30 cellular contexts compared by ENCODE assay signal in genomic region chr5:135937245-135937644, GRCh38. TPM values are rescaled to one million over a fixed set of nuclear protein-coding genes. Genes with fewer than 3 reads are reported as not detected.
DNase-seq lines count a peak whose midpoint lies in the region; ATAC-seq, FAIRE-seq and TF ChIP-seq lines count a peak whose summit lies in the region.
"Had no signal": no experiment of that assay in that cellular context is flagged by ENCODE, and none has a peak within 500 bp of the region (broad histone marks: within the 10 kb centered on the region; RNA-seq: fewer than 3 reads in every experiment).

No MANE protein-coding gene starts in this region.

- H3K27ac ChIP-seq in HepG2 (ENCODE audit: extremely low read length, insufficient read depth, low read length) (no peak overlapping the region), right lobe of liver (no peak overlapping the region), K562 (ENCODE audit: extremely low read depth, low read depth, low read length) (no peak overlapping the region)
- H3K27ac ChIP-seq: 22Rv1, BLaER1 had no signal

- POLR2A ChIA-PET in HepG2 (lab: Yijun Ruan, JAX) (no interaction called here), K562 (lab: Yijun Ruan, JAX) (interaction anchor here (1.0 kb wide), 1 partner anchor 309 kb away, joined by 3 read pairs; no protein-coding TSS in a partner anchor)

- H4K20me1 ChIP-seq in HepG2 (ENCODE audit: insufficient read depth, low read length) = no peaks in the 10 kb centered on the region
- H4K20me1 ChIP-seq in K562 (replicated peaks; ENCODE audit: control insufficient read depth, insufficient read depth, low read length) = no peaks in the 10 kb centered on the region
- H4K20me1 ChIP-seq: BLaER1 had no signal

- TF ChIP-seq RAD21 in HepG2 (CRISPR knock-in tag; IDR thresholded peaks at IDR 0.05) (no peak), K562 (CRISPR knock-in tag; conservative IDR thresholded peaks at IDR 0.05 in 1 of 2, IDR thresholded peaks at IDR 0.05 in 1 of 2) (no peak)

- no peak overlapping the region for H3K4me2 ChIP-seq in HepG2 (ENCODE audit: low read depth, low read length)
- H3K4me2 ChIP-seq in K562 (ENCODE audit: insufficient read depth, low read length) = no peak overlapping the region
- H3K4me2 ChIP-seq: BLaER1 had no signal

- H3K27me3 ChIP-seq in HepG2 (ENCODE audit: control insufficient read depth in 1 of 2, insufficient read depth in 2 of 2, low read length in 2 of 2) (no peaks in the 10 kb centered on the region), right lobe of liver (no peaks in the 10 kb centered on the region), K562 (ENCODE audit: control insufficient read depth in 2 of 2, insufficient read depth in 2 of 2, low read length in 2 of 2) (peaks cover 0 to 5% of the 10 kb centered on the region in 2 experiments; a peak in 3 of 5 replicates)
- H3K27me3 ChIP-seq: BLaER1 had no signal

- H3K9me1 ChIP-seq in K562 (ENCODE audit: control insufficient read depth, insufficient read depth, low read length) = no peaks in the 10 kb centered on the region

- FAIRE-seq in HepG2 (lab: Jason Lieb, UNC) = no peak
- FAIRE-seq in K562 (lab: Jason Lieb, UNC) = no peak
- FAIRE-seq: GM12878, GM12892, GM18507 had no signal

- WGBS in HepG2 (ENCODE audit: low lambda C conversion rate) = 94% methylated on average over 5 of the region's 5 CpGs
- WGBS in right lobe of liver (ENCODE audit: insufficient coverage, low coverage, low lambda C conversion rate, missing lambda C conversion rate) = 72% methylated on average over 5 of the region's 5 CpGs
- 2% methylated on average over 5 of the region's 5 CpGs for WGBS in K562 (ENCODE audit: insufficient coverage, low coverage, missing lambda C conversion rate)

- in situ Hi-C loops in HepG2 (cut with HindIII; ENCODE audit: extremely low pct_ligation_motif_present, low pct_unique_long_range_greater_than_20kb) (no loop called here), K562 (cut with MboI) (no loop called here)

- DNase-seq in HepG2 (ENCODE audit: low spot score) (no peak), right lobe of liver (no peak), K562 (ENCODE audit: extremely low read depth in 1 of 4, low spot score in 3 of 4) (no peak), T-helper 1 cell (no peak)
- DNase-seq: ACHN; BE2C; C1 segment of cervical spinal cord; CD4-positive, alpha-beta memory T cell; CD4-positive, CD25-positive, alpha-beta regulatory T cell; CD8-positive, alpha-beta memory T cell; COR-L47; DMS 273 treated with DMSO at 0.1 percent for 48 hours; DMS153; DMS53; DMS79; DND-41; EL; GDM1 had no signal

- H3K36me3 ChIP-seq in HepG2 (replicated peaks in 1 of 2; ENCODE audit: control insufficient read depth in 1 of 2, insufficient read depth in 2 of 2, low read length in 2 of 2) = peaks cover 6 to 27% of the 10 kb centered on the region in 2 experiments; a peak in 3 of 5 replicates
- no peaks in the 10 kb centered on the region for H3K36me3 ChIP-seq in right lobe of liver
- no peaks in the 10 kb centered on the region for H3K36me3 ChIP-seq in K562 (ENCODE audit: control insufficient read depth, insufficient read depth, low read length)
- H3K36me3 ChIP-seq: BE2C, BLaER1 had no signal

- CTCF ChIA-PET in HepG2 (lab: Yijun Ruan, JAX; ENCODE audit: low intra/inter-chr PET ratio, low total read pairs) (no interaction called here), K562 (lab: Yijun Ruan, JAX; ENCODE audit: low intra/inter-chr PET ratio) (no interaction called here)

- no peak for TF ChIP-seq EP300 in HepG2 (IDR thresholded peaks at IDR 0.05; ENCODE audit: low read depth in 2 of 2, low read length in 2 of 2)
- no peak for TF ChIP-seq EP300 in HepG2 (CRISPR knock-in tag; IDR thresholded peaks at IDR 0.05; ENCODE audit: borderline replicate concordance)
- no peak for TF ChIP-seq EP300 in K562 (IDR thresholded peaks at IDR 0.05; ENCODE audit: low read length)

- peaks cover 7% of the 10 kb centered on the region for H3K4me1 ChIP-seq in HepG2 (ENCODE audit: insufficient read depth, low read length)
- no peaks in the 10 kb centered on the region for H3K4me1 ChIP-seq in right lobe of liver
- H3K4me1 ChIP-seq in K562 (replicated peaks in 1 of 2; ENCODE audit: control insufficient read depth in 2 of 2, insufficient read depth in 2 of 2, low read length in 2 of 2) = no peaks in the 10 kb centered on the region
- H3K4me1 ChIP-seq: BE2C, BLaER1 had no signal

- TF ChIP-seq CTCF in HepG2 (CRISPR knock-in tag; IDR thresholded peaks at IDR 0.05) = no peak
- TF ChIP-seq CTCF in right lobe of liver (IDR thresholded peaks at IDR 0.05) = no peak
- TF ChIP-seq CTCF in K562 (IDR thresholded peaks at IDR 0.05 in 2 of 3, conservative IDR thresholded peaks at IDR 0.05 in 1 of 3; ENCODE audit: insufficient read depth in 2 of 3, low read depth in 1 of 3, low read length in 3 of 3) = no peak

- peaks cover 4% of the 10 kb centered on the region for H3K79me2 ChIP-seq in HepG2 (ENCODE audit: insufficient read depth, low read length)
- no peaks in the 10 kb centered on the region for H3K79me2 ChIP-seq in K562 (ENCODE audit: control insufficient read depth, insufficient read depth, low read length)

- intact Hi-C loops in HepG2 (cut with micrococcal nuclease; ENCODE audit: unreplicated experiment) (no loop called here), right lobe of liver (cut with DNase I) (no loop called here), K562 (cut with micrococcal nuclease) (no loop called here)

- H2AFZ ChIP-seq in HepG2 (ENCODE audit: low read length) (no peak overlapping the region), K562 (ENCODE audit: low read depth, low read length) (no peak overlapping the region)

- H3K4me3 ChIP-seq in HepG2 (replicated peaks in 1 of 3; ENCODE audit: insufficient read depth in 1 of 3, low read depth in 2 of 3, low read length in 3 of 3) = no peak overlapping the region
- no peak overlapping the region for H3K4me3 ChIP-seq in right lobe of liver
- no peak overlapping the region for H3K4me3 ChIP-seq in K562
- H3K4me3 ChIP-seq: BLaER1, GM12878 had no signal

- H3K9me3 ChIP-seq in HepG2 (ENCODE audit: low read length) (no peaks in the 10 kb centered on the region), right lobe of liver (no peaks in the 10 kb centered on the region), K562 (replicated peaks; ENCODE audit: control insufficient read depth, insufficient read depth, low read depth, low read length) (no peaks in the 10 kb centered on the region)
- H3K9me3 ChIP-seq: BE2C, BLaER1 had no signal

- no peak overlapping the region for H3K9ac ChIP-seq in HepG2 (ENCODE audit: insufficient read depth, low read depth, low read length)
- no peak overlapping the region for H3K9ac ChIP-seq in K562 (ENCODE audit: insufficient read depth in 1 of 2, low read depth in 2 of 2, low read length in 2 of 2)
- H3K9ac ChIP-seq: BLaER1 had no signal

- ATAC-seq in HepG2 (no peak), right lobe of liver (no peak), K562 (no peak), HG03565 (IDR thresholded peaks at IDR 0.05; ENCODE audit: unreplicated experiment) (no peak)
- ATAC-seq: GM12878 had no signal

- BruUV-seq in HepG2 (replicated peaks; lab: Mats Ljungman, UMichigan) = no TSS peak
- BruUV-seq in K562 (replicated peaks; lab: Mats Ljungman, UMichigan) = no TSS peak

- TF ChIP-seq POLR2A in HepG2 (IDR thresholded peaks at IDR 0.05; ENCODE audit: insufficient read depth in 1 of 2, low read depth in 2 of 2, low read length in 2 of 2) (no peak), right lobe of liver (IDR thresholded peaks at IDR 0.05) (no peak), K562 (conservative IDR thresholded peaks at IDR 0.05) (no peak)

RNA-seq across cellular contexts. Expression of gene LECT2, which starts 17.5 kb away (rescaled TPM):
- total RNA-seq in HepG2 (2016; rRNA removed; fragmentation: Illumina TruSeq; extraction: Trizol) (not detected in 2 replicates), right lobe of liver (10 to 100 TPM in 5 of 6 experiments, 1 to 10 TPM in 1; 6.0 to 66.7 (median 43.7) TPM), K562 (2014; rRNA removed) (not detected in 2 replicates), K562 (2014; rRNA removed; fragmentation: Illumina TruSeq; extraction: Trizol) (not detected in 2 replicates), K562 (2015; rRNA removed; fragmentation: Illumina TruSeq; extraction: Trizol) (not detected in 2 replicates), K562 (2021) (not detected in 2 replicates)
- not detected in 2 replicates for total RNA-seq in HepG2 (2016; cell fraction: cytosol; rRNA removed; fragmentation: Illumina TruSeq; extraction: Trizol; ENCODE audit: low read depth)
- total RNA-seq in HepG2 (2016; cell fraction: insoluble cytoplasmic fraction; rRNA removed; fragmentation: Illumina TruSeq; extraction: Trizol) = 0.11 and 0.27 TPM in 2 replicates
- not detected in 2 replicates for total RNA-seq in HepG2 (2016; cell fraction: membrane; rRNA removed; fragmentation: Illumina TruSeq; extraction: Trizol)
- total RNA-seq in HepG2 (2016; cell fraction: nucleus; rRNA removed; fragmentation: Illumina TruSeq; extraction: Trizol) = not detected in 2 replicates
- polyA plus RNA-seq in HepG2 (2011; rRNA removed) (not detected in 2 replicates), K562 (2011; rRNA removed) (not detected in 2 replicates), K562 (2014; fragmentation: Illumina TruSeq; extraction: Trizol) (not detected in 2 replicates), K562 (2014; fragmentation: Nextera tagmentation; extraction: Ambion mirVana) (not detected), K562 (2014; rRNA removed) (not detected in 2 replicates)
- not detected in 2 replicates for polyA plus RNA-seq in HepG2 (2011; cell fraction: cytosol; rRNA removed)
- 0.26 TPM in 1 of 2 replicates, not detected in the other for polyA plus RNA-seq in HepG2 (2011; cell fraction: nucleus; rRNA removed)
- 1.2 and 1.7 TPM in 2 replicates for polyA plus RNA-seq in HepG2 (2012)
- polyA plus RNA-seq in HepG2 (2016; cell fraction: cytosol; fragmentation: Illumina TruSeq; extraction: Trizol; ENCODE audit: low read depth) = not detected in 2 replicates
- polyA plus RNA-seq in HepG2 (2016; cell fraction: insoluble cytoplasmic fraction; fragmentation: Illumina TruSeq; extraction: Trizol; ENCODE audit: low read depth) = not detected in 2 replicates
- not detected in 2 replicates for polyA plus RNA-seq in HepG2 (2016; cell fraction: membrane; fragmentation: Illumina TruSeq; extraction: Trizol; ENCODE audit: low read depth)
- polyA plus RNA-seq in HepG2 (2016; cell fraction: nucleus; fragmentation: Illumina TruSeq; extraction: Trizol; ENCODE audit: insufficient read depth, low read depth) = not detected in 2 replicates
- polyA minus RNA-seq in HepG2 (2011; rRNA and poly(A)+ RNA removed; ENCODE audit: low replicate concordance) = not detected in 2 replicates
- not detected in 2 replicates for polyA minus RNA-seq in HepG2 (2011; cell fraction: cytosol; rRNA and poly(A)+ RNA removed)
- polyA minus RNA-seq in HepG2 (2011; cell fraction: nucleus; rRNA and poly(A)+ RNA removed) = not detected in 2 replicates
- total RNA-seq in K562 (2011; cell fraction: chromatin; rRNA removed; ENCODE audit: low replicate concordance) = not detected in 2 replicates
- not detected in 2 replicates for total RNA-seq in K562 (2011; cell fraction: nucleolus; rRNA removed)
- not detected in 2 replicates for total RNA-seq in K562 (2011; cell fraction: nucleoplasm; rRNA removed)
- not detected in 2 replicates for polyA plus RNA-seq in K562 (2011; cell fraction: cytosol; rRNA removed)
- not detected in 2 replicates for polyA plus RNA-seq in K562 (2011; cell fraction: nucleus; rRNA removed)
- polyA plus RNA-seq in K562 (2012) = not detected in 2 replicates
- not detected in 2 replicates for polyA minus RNA-seq in K562 (2011; rRNA and poly(A)+ RNA removed)
- polyA minus RNA-seq in K562 (2011; cell fraction: cytosol; rRNA and poly(A)+ RNA removed) = not detected in 2 replicates
- not detected in 2 replicates for polyA minus RNA-seq in K562 (2011; cell fraction: nucleus; rRNA and poly(A)+ RNA removed)
- total RNA-seq: A172; A673; CD4-positive, alpha-beta memory T cell; CD4-positive, CD25-positive, alpha-beta regulatory T cell; CD8-positive, alpha-beta memory T cell; Daoy; G401; GM12878 had no signal
- polyA plus RNA-seq: AG04450; CD14-positive monocyte; CD4-positive, alpha-beta memory T cell; CD4-positive, CD25-positive, alpha-beta regulatory T cell; CD8-positive, alpha-beta memory T cell; GM12878 had no signal

RNA-seq across cellular contexts. Expression of gene IL9, which starts 41.6 kb away (rescaled TPM):
- total RNA-seq in HepG2 (2016; rRNA removed; fragmentation: Illumina TruSeq; extraction: Trizol) = not detected in 2 replicates
- total RNA-seq in HepG2 (2016; cell fraction: cytosol; rRNA removed; fragmentation: Illumina TruSeq; extraction: Trizol; ENCODE audit: low read depth) = not detected in 2 replicates
- not detected in 2 replicates for total RNA-seq in HepG2 (2016; cell fraction: insoluble cytoplasmic fraction; rRNA removed; fragmentation: Illumina TruSeq; extraction: Trizol)
- not detected in 2 replicates for total RNA-seq in HepG2 (2016; cell fraction: membrane; rRNA removed; fragmentation: Illumina TruSeq; extraction: Trizol)
- not detected in 2 replicates for total RNA-seq in HepG2 (2016; cell fraction: nucleus; rRNA removed; fragmentation: Illumina TruSeq; extraction: Trizol)
- not detected in 2 replicates for polyA plus RNA-seq in HepG2 (2011; rRNA removed)
- not detected in 2 replicates for polyA plus RNA-seq in HepG2 (2011; cell fraction: cytosol; rRNA removed)
- polyA plus RNA-seq in HepG2 (2011; cell fraction: nucleus; rRNA removed) = not detected in 2 replicates
- not detected in 2 replicates for polyA plus RNA-seq in HepG2 (2012)
- polyA plus RNA-seq in HepG2 (2016; cell fraction: cytosol; fragmentation: Illumina TruSeq; extraction: Trizol; ENCODE audit: low read depth) = not detected in 2 replicates
- not detected in 2 replicates for polyA plus RNA-seq in HepG2 (2016; cell fraction: insoluble cytoplasmic fraction; fragmentation: Illumina TruSeq; extraction: Trizol; ENCODE audit: low read depth)
- polyA plus RNA-seq in HepG2 (2016; cell fraction: membrane; fragmentation: Illumina TruSeq; extraction: Trizol; ENCODE audit: low read depth) = not detected in 2 replicates
- not detected in 2 replicates for polyA plus RNA-seq in HepG2 (2016; cell fraction: nucleus; fragmentation: Illumina TruSeq; extraction: Trizol; ENCODE audit: insufficient read depth, low read depth)
- polyA minus RNA-seq in HepG2 (2011; rRNA and poly(A)+ RNA removed; ENCODE audit: low replicate concordance) = not detected in 2 replicates
- not detected in 2 replicates for polyA minus RNA-seq in HepG2 (2011; cell fraction: cytosol; rRNA and poly(A)+ RNA removed)
- not detected in 2 replicates for polyA minus RNA-seq in HepG2 (2011; cell fraction: nucleus; rRNA and poly(A)+ RNA removed)
- total RNA-seq in right lobe of liver = not detected
- total RNA-seq in K562 (2011; cell fraction: chromatin; rRNA removed; ENCODE audit: low replicate concordance) = not detected in 2 replicates
- total RNA-seq in K562 (2011; cell fraction: nucleolus; rRNA removed) = not detected in 2 replicates
- total RNA-seq in K562 (2011; cell fraction: nucleoplasm; rRNA removed) = not detected in 2 replicates
- not detected in 2 replicates for total RNA-seq in K562 (2014; rRNA removed)
- total RNA-seq in K562 (2014; rRNA removed; fragmentation: Illumina TruSeq; extraction: Trizol) = not detected in 2 replicates
- not detected in 2 replicates for total RNA-seq in K562 (2015; rRNA removed; fragmentation: Illumina TruSeq; extraction: Trizol)
- total RNA-seq in K562 (2021) = not detected in 2 replicates
- polyA plus RNA-seq in K562 (2011; rRNA removed) = not detected in 2 replicates
- not detected in 2 replicates for polyA plus RNA-seq in K562 (2011; cell fraction: cytosol; rRNA removed)
- polyA plus RNA-seq in K562 (2011; cell fraction: nucleus; rRNA removed) = not detected in 2 replicates
- not detected in 2 replicates for polyA plus RNA-seq in K562 (2012)
- not detected in 2 replicates for polyA plus RNA-seq in K562 (2014; fragmentation: Illumina TruSeq; extraction: Trizol)
- polyA plus RNA-seq in K562 (2014; fragmentation: Nextera tagmentation; extraction: Ambion mirVana) = not detected
- not detected in 2 replicates for polyA plus RNA-seq in K562 (2014; rRNA removed)
- polyA minus RNA-seq in K562 (2011; rRNA and poly(A)+ RNA removed) = not detected in 2 replicates
- polyA minus RNA-seq in K562 (2011; cell fraction: cytosol; rRNA and poly(A)+ RNA removed) = not detected in 2 replicates
- not detected in 2 replicates for polyA minus RNA-seq in K562 (2011; cell fraction: nucleus; rRNA and poly(A)+ RNA removed)
- total RNA-seq: A172; A673; CD4-positive, alpha-beta memory T cell; CD4-positive, CD25-positive, alpha-beta regulatory T cell; Daoy; G401; GM12878 had no signal
- polyA plus RNA-seq: AG04450; CD14-positive monocyte; CD4-positive, alpha-beta memory T cell; CD4-positive, CD25-positive, alpha-beta regulatory T cell; CD8-positive, alpha-beta memory T cell; GM12878 had no signal

Comparison
In these comparisons a context has a peak if more than half of its experiments do, and no peak if none do; other contexts are left out.
1. RNA of gene LECT2, which starts 17.5 kb away (total RNA-seq): 6.0 to 66.7 TPM in right lobe of liver; 0.11 to 0.27 TPM in HepG2 and not detected in K562; every median in the first group is over 4 times any median in the second.
2. Of the 241 proteins assayed by ChIP-seq in both HepG2 and K562: peak only in HepG2: none; only in K562: MAFG; in both: MAFF and MAFK; in neither: 238.